8 cellular contexts compared by ENCODE assay signal in genomic region chr20:54207053-54207742, GRCh38. TPM values are rescaled to one million over a fixed set of nuclear protein-coding genes. Genes with fewer than 3 reads are reported as not detected.
DNase-seq lines count a peak whose midpoint lies in the region; ATAC-seq and TF ChIP-seq lines count a peak whose summit lies in the region.

No MANE protein-coding gene starts in this region.

- CTCF ChIA-PET in mammary epithelial cell (lab: Charles Lee; ENCODE audit: low non-redundant PET), result interaction anchor here (0.5 to 0.7 kb wide), 2 partner anchors 327 to 461 kb away, joined by 3 to 4 read pairs; no protein-coding TSS in a partner anchor
- CTCF ChIA-PET in naive thymus-derived CD4-positive, alpha-beta T cell (lab: Charles Lee), result interaction anchor here (0.7 to 1.0 kb wide), 3 partner anchors 101 to 442 kb away, joined by 3 to 4 read pairs (median 3); no protein-coding TSS in a partner anchor

- H3K9me3 Mint-ChIP-seq in naive thymus-derived CD4-positive, alpha-beta T cell, result no peaks in the 10 kb centered on the region

- dilution Hi-C loops in mammary epithelial cell (cut with HindIII; ENCODE audit: low sequenced_read_pairs), result no loop called here

- WGBS in mammary epithelial cell (ENCODE audit: low coverage, missing lambda C conversion rate), result 73% methylated on average over 5 of the region's 7 CpGs

- no peaks in the 10 kb centered on the region for H4K20me1 ChIP-seq in mammary epithelial cell (ENCODE audit: insufficient read depth, low read length)

- peaks cover 15 to 33% (median 31%) of the 10 kb centered on the region in 7 donors for H3K4me1 Mint-ChIP-seq in naive thymus-derived CD4-positive, alpha-beta T cell

- H3K27ac ChIP-seq in ACC112 (ENCODE audit: low read depth, low read length), result no peak overlapping the region
- no peak overlapping the region for H3K27ac ChIP-seq in mammary epithelial cell (ENCODE audit: insufficient read depth, low read depth, low read length)
- peak overlapping the region; percentile 89 for H3K27ac ChIP-seq in naive thymus-derived CD4-positive, alpha-beta T cell (ENCODE audit: low read depth, low read length)

- H3K27me3 ChIP-seq in ACC112 (ENCODE audit: insufficient read depth, low read length) (no peaks in the 10 kb centered on the region), mammary epithelial cell (ENCODE audit: insufficient read depth, low read length) (no peaks in the 10 kb centered on the region)
- no peaks in the 10 kb centered on the region for H3K27me3 ChIP-seq in naive thymus-derived CD4-positive, alpha-beta T cell (ENCODE audit: control insufficient read depth in 2 of 2, insufficient read depth in 2 of 2, low read length in 2 of 2)

- peaks cover 0 to 7% (median 0%) of the 10 kb centered on the region in 5 donors for H3K36me3 Mint-ChIP-seq in naive thymus-derived CD4-positive, alpha-beta T cell

- intact Hi-C loops in mammary epithelial cell (cut with micrococcal nuclease), result no loop called here
- intact Hi-C loops in naive thymus-derived CD4-positive, alpha-beta T cell (cut with micrococcal nuclease), result loop anchor here (5.0 to 10.0 kb wide), 3 partner anchors 260 to 992 kb away; no protein-coding TSS in a partner anchor

- H3K4me3 Mint-ChIP-seq in naive thymus-derived CD4-positive, alpha-beta T cell, result peak overlapping the region; percentile 75 to 98 (median 97)

- TF ChIP-seq CTCF in mammary epithelial cell (conservative IDR thresholded peaks at IDR 0.05 in 1 of 2, IDR thresholded peaks at IDR 0.05 in 1 of 2; ENCODE audit: extremely low read depth in 1 of 2, insufficient read depth in 1 of 2, low read depth in 1 of 2, low read length in 2 of 2), result no peak

- no peaks in the 10 kb centered on the region for H3K9me3 ChIP-seq in mammary epithelial cell (replicated peaks; ENCODE audit: insufficient read depth, low read length)
- no peaks in the 10 kb centered on the region for H3K9me3 ChIP-seq in naive thymus-derived CD4-positive, alpha-beta T cell (ENCODE audit: control insufficient read depth in 2 of 3, low read length in 3 of 3)

- H2AFZ ChIP-seq in ACC112 (ENCODE audit: low read length, unreplicated experiment) (no peak overlapping the region), mammary epithelial cell (ENCODE audit: low read depth, low read length) (peak overlapping the region; percentile 99)

- BruUV-seq in mammary epithelial cell (replicated peaks; lab: Mats Ljungman, UMichigan), result no TSS peak

- H3K4me1 ChIP-seq in ACC112 (ENCODE audit: control insufficient read depth, insufficient read depth, low read length, unreplicated experiment), result peaks cover 17% of the 10 kb centered on the region
- peaks cover 11% of the 10 kb centered on the region for H3K4me1 ChIP-seq in mammary epithelial cell (ENCODE audit: insufficient read depth, low read length)
- peaks cover 14 to 15% of the 10 kb centered on the region in 2 donors for H3K4me1 ChIP-seq in naive thymus-derived CD4-positive, alpha-beta T cell (ENCODE audit: control insufficient read depth in 2 of 2, insufficient read depth in 2 of 2, low read length in 2 of 2)

- H3K9ac ChIP-seq in mammary epithelial cell (ENCODE audit: insufficient read depth, low read length), result no peak overlapping the region

- peaks cover 0 to 3% (median 0%) of the 10 kb centered on the region in 5 donors for H3K27me3 Mint-ChIP-seq in naive thymus-derived CD4-positive, alpha-beta T cell

- H3K4me3 ChIP-seq in ACC112 (ENCODE audit: low read depth, low read length) (peak overlapping the region; percentile 86), mammary epithelial cell (replicated peaks in 1 of 3; ENCODE audit: insufficient read depth in 1 of 3, low read depth in 2 of 3, low read length in 3 of 3) (peak overlapping the region in 2 of 3 experiments; percentile 74 to 98)
- H3K4me3 ChIP-seq in naive thymus-derived CD4-positive, alpha-beta T cell (ENCODE audit: low read length), result peak overlapping the region; percentile 65

- POLR2A ChIA-PET in naive thymus-derived CD4-positive, alpha-beta T cell (lab: Charles Lee), result interaction anchor here (2.3 kb wide), 1 partner anchor 16 kb away, joined by 11 read pairs; no protein-coding TSS in a partner anchor

- DNase-seq in HS-5 (ENCODE audit: low read depth) (peak; percentile 75), mammary epithelial cell (no peak)
- DNase-seq in naive thymus-derived CD4-positive, alpha-beta T cell, result no peak

- ATAC-seq in naive thymus-derived CD4-positive, alpha-beta T cell, result no peak
- ATAC-seq in HG02840 (IDR thresholded peaks at IDR 0.05; ENCODE audit: low FRiP score, unreplicated experiment), result no peak
- no peak for ATAC-seq in HG03139 (IDR thresholded peaks at IDR 0.05; ENCODE audit: unreplicated experiment)
- no peak for ATAC-seq in HG02642 (IDR thresholded peaks at IDR 0.05; ENCODE audit: poor library complexity, unreplicated experiment)
- ATAC-seq in HG02678 (IDR thresholded peaks at IDR 0.05; ENCODE audit: unreplicated experiment), result no peak

- peak overlapping the region; percentile 87 for H3K4me2 ChIP-seq in mammary epithelial cell (ENCODE audit: insufficient read depth, low read depth, low read length)

- in situ Hi-C loops in mammary epithelial cell (cut with MboI; ENCODE audit: low sequenced_read_pairs in 2 of 2), result loop anchor here in 1 of 2 donors (10.0 kb wide), 1 partner anchor 262 kb away; no protein-coding TSS in a partner anchor

- H3K27ac Mint-ChIP-seq in naive thymus-derived CD4-positive, alpha-beta T cell, result peak overlapping the region; percentile 99 to 100 (median 100)

- H3K79me2 ChIP-seq in ACC112 (ENCODE audit: control insufficient read depth, insufficient read depth, low read length, unreplicated experiment), result peaks cover 40% of the 10 kb centered on the region
- peaks cover 43% of the 10 kb centered on the region for H3K79me2 ChIP-seq in mammary epithelial cell (ENCODE audit: insufficient read depth, low read length)

- H3K36me3 ChIP-seq in ACC112 (ENCODE audit: insufficient read depth, low read length) (no peaks in the 10 kb centered on the region), mammary epithelial cell (ENCODE audit: insufficient read depth, low read length) (no peaks in the 10 kb centered on the region)
- peaks cover 0 to 4% (median 0%) of the 10 kb centered on the region in 3 experiments for H3K36me3 ChIP-seq in naive thymus-derived CD4-positive, alpha-beta T cell (ENCODE audit: control insufficient read depth in 2 of 3, insufficient read depth in 3 of 3, low read length in 3 of 3)

RNA-seq across cellular contexts. Expression of gene PFDN4, which starts 0.7 kb away (rescaled TPM):
- 10 to 100 TPM; 28.9 to 45.3 TPM for total RNA-seq in mammary epithelial cell
- polyA plus RNA-seq in mammary epithelial cell, result 28.4 TPM
- 0.41 TPM for polyA minus RNA-seq in mammary epithelial cell
- 10 to 100 TPM; 14.6 to 30.4 (median 17.7) TPM for total RNA-seq in naive thymus-derived CD4-positive, alpha-beta T cell
- 10 to 100 TPM; 26.4 to 46.5 TPM for polyA plus RNA-seq in naive thymus-derived CD4-positive, alpha-beta T cell

RNA-seq across cellular contexts. Expression of gene CYP24A1, which starts 33.4 kb away (rescaled TPM):
- 1 to 10 TPM; 1.3 to 6.2 TPM for total RNA-seq in mammary epithelial cell
- 4.7 TPM for polyA plus RNA-seq in mammary epithelial cell
- 8.2 TPM for polyA minus RNA-seq in mammary epithelial cell
- under 1 TPM in 1 of 5 experiments, not detected in 4; 0.78 TPM for total RNA-seq in naive thymus-derived CD4-positive, alpha-beta T cell
- polyA plus RNA-seq in naive thymus-derived CD4-positive, alpha-beta T cell, result not detected
